Comparison of ENCODE assay signal across 22 cellular contexts in the genomic region with DNA sequence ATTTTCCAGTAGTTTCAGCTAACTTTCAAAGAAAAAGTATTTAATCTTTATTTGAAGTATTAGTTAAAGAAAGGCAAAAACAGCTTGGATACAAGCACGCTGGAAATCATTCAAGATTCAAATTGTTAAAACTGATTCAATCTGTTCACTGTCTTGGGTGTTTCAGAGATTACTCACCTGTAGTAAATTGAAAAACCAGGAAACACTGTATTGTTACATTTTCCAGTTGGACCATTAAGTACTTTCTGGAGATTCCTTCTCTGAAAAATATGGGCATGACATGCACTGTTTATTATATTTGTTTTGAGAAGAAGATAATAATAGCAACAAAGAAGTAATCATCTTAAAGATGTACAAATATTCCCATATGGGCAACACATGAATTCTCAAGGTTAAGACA.
DNase-seq lines count a peak whose midpoint lies in the region; ATAC-seq, FAIRE-seq and TF ChIP-seq lines count a peak whose summit lies in the region.
"Had no signal": no experiment of that assay in that cellular context is flagged by ENCODE, and none has a peak within 500 bp of the region (broad histone marks: within the 10 kb centered on the region; RNA-seq: fewer than 3 reads in every experiment).

No MANE protein-coding gene starts in this region.

- WGBS in heart left ventricle, 4 donors: 70 to 86% (median 82%) methylated on average over 1 of the region's 1 CpG

- no peak for TF ChIP-seq CTCF in heart left ventricle (IDR thresholded peaks at IDR 0.05)

- no peak for DNase-seq in T-helper 2 cell treated with Interferon-gamma antibody and Interleukin-4, amounts not matched to agents 5 μg/mL and 100 μg/mL, for 36 hours (ENCODE audit: low spot score)
- DNase-seq in T-helper 2 cell: no peak
- DNase-seq in GM18507 (ENCODE audit: extremely low spot score, insufficient read length, low read depth): no peak
- DNase-seq in renal cortical epithelial cell (ENCODE audit: low read depth): peak; percentile 26
- DNase-seq in NCI-H226: no peak
- no peak for DNase-seq in NCI-H2227 treated with DMSO at 0.1 percent for 48 hours (lab: John Stamatoyannopoulos, UW)
- DNase-seq in heart left ventricle: no peak
- DNase-seq: BE2C; Calu3; CD4-positive, alpha-beta memory T cell; DMS79 treated with DMSO at 0.1 percent for 48 hours; HFFc6; KBM-7; NCI-H1105 treated with DMSO at 0.1 percent for 48 hours; NCI-H1694; NCI-H2081 treated with DMSO at 0.1 percent for 48 hours; NCI-H524; RPMI8226; SHP77 treated with DMSO at 0.1 percent for 48 hours had no signal

- H3K27me3 Mint-ChIP-seq in T-helper 2 cell treated with Interferon-gamma antibody and Interleukin-4, amounts not matched to agents 5 μg/mL and 100 μg/mL, for 36 hours (ENCODE audit: low read depth): no peaks in the 10 kb centered on the region
- no peaks in the 10 kb centered on the region for H3K27me3 Mint-ChIP-seq in activated T-helper 17 cell treated with anti-CD3 and anti-CD28 coated beads, Interleukin-2, amount 50 U/mL, for 72 hours
- H3K27me3 Mint-ChIP-seq: CD4-positive, alpha-beta memory T cell had no signal

- peak overlapping the region; percentile 88 for H3K27ac Mint-ChIP-seq in T-helper 2 cell treated with Interferon-gamma antibody and Interleukin-4, amounts not matched to agents 5 μg/mL and 100 μg/mL, for 36 hours
- peak overlapping the region; percentile 75 for H3K27ac Mint-ChIP-seq in activated T-helper 17 cell treated with anti-CD3 and anti-CD28 coated beads, Interleukin-2, amount 50 U/mL, for 72 hours
- H3K27ac Mint-ChIP-seq: HFFc6 had no signal

- H3K4me1 Mint-ChIP-seq in T-helper 2 cell treated with Interferon-gamma antibody and Interleukin-4, amounts not matched to agents 5 μg/mL and 100 μg/mL, for 36 hours (ENCODE audit: low read depth): peaks cover 51% of the 10 kb centered on the region
- H3K4me1 Mint-ChIP-seq in activated T-helper 17 cell treated with anti-CD3 and anti-CD28 coated beads, Interleukin-2, amount 50 U/mL, for 72 hours: peaks cover 14% of the 10 kb centered on the region

- no peaks in the 10 kb centered on the region for H3K27me3 ChIP-seq in heart left ventricle
- H3K27me3 ChIP-seq: BE2C had no signal

- H3K27ac ChIP-seq in heart left ventricle: no peak overlapping the region

- H3K4me3 ChIP-seq in heart left ventricle: no peak overlapping the region

- H3K4me3 Mint-ChIP-seq in T-helper 2 cell treated with Interferon-gamma antibody and Interleukin-4, amounts not matched to agents 5 μg/mL and 100 μg/mL, for 36 hours: peak overlapping the region; percentile 51
- H3K4me3 Mint-ChIP-seq in activated T-helper 17 cell treated with anti-CD3 and anti-CD28 coated beads, Interleukin-2, amount 50 U/mL, for 72 hours: peak overlapping the region; percentile 36
- H3K4me3 Mint-ChIP-seq: HFFc6 had no signal

- peaks cover 14% of the 10 kb centered on the region for H3K9me3 Mint-ChIP-seq in T-helper 2 cell treated with Interferon-gamma antibody and Interleukin-4, amounts not matched to agents 5 μg/mL and 100 μg/mL, for 36 hours
- H3K9me3 Mint-ChIP-seq in activated T-helper 17 cell treated with anti-CD3 and anti-CD28 coated beads, Interleukin-2, amount 50 U/mL, for 72 hours: peaks cover 3% of the 10 kb centered on the region
- H3K9me3 Mint-ChIP-seq: HFFc6 had no signal

- TF ChIP-seq POLR2A in heart left ventricle (IDR thresholded peaks at IDR 0.05): no peak

- no peaks in the 10 kb centered on the region for H3K9me3 ChIP-seq in heart left ventricle
- H3K9me3 ChIP-seq: BE2C had no signal

- ATAC-seq in activated T-helper 17 cell treated with anti-CD3 and anti-CD28 coated beads, Interleukin-2, amount 50 U/mL, for 72 hours (replicated peaks): no peak
- no peak for ATAC-seq in heart left ventricle
- ATAC-seq: HepG2 had no signal

- H3K36me3 ChIP-seq in heart left ventricle: no peaks in the 10 kb centered on the region
- H3K36me3 ChIP-seq: BE2C had no signal

- H3K36me3 Mint-ChIP-seq in T-helper 2 cell treated with Interferon-gamma antibody and Interleukin-4, amounts not matched to agents 5 μg/mL and 100 μg/mL, for 36 hours (ENCODE audit: low read depth): peaks cover 45% of the 10 kb centered on the region
- H3K36me3 Mint-ChIP-seq in activated T-helper 17 cell treated with anti-CD3 and anti-CD28 coated beads, Interleukin-2, amount 50 U/mL, for 72 hours (ENCODE audit: low read depth): no peaks in the 10 kb centered on the region

- H3K4me1 ChIP-seq in heart left ventricle: no peaks in the 10 kb centered on the region
- H3K4me1 ChIP-seq: BE2C had no signal

- intact Hi-C loops in heart left ventricle (cut with DNase I): no loop called here

- peak; percentile 29 for FAIRE-seq in GM18507 (lab: Jason Lieb, UNC)
- FAIRE-seq: H54, HepG2 had no signal
